22 cellular contexts compared by ENCODE assay signal in genomic region chr3:52857870-52858269, GRCh38. TPM values are rescaled to one million over a fixed set of nuclear protein-coding genes. Genes with fewer than 3 reads are reported as not detected.
DNase-seq lines count a peak whose midpoint lies in the region; FAIRE-seq and TF ChIP-seq lines count a peak whose summit lies in the region.
"Had no signal": no experiment of that assay in that cellular context is flagged by ENCODE, and none has a peak within 500 bp of the region (broad histone marks: within the 10 kb centered on the region; RNA-seq: fewer than 3 reads in every experiment).

No MANE protein-coding gene starts in this region.

- H3K9me1 ChIP-seq in endothelial cell of umbilical vein (replicated peaks; ENCODE audit: control insufficient read depth, extremely low read depth, insufficient read depth, low read length): no peaks in the 10 kb centered on the region

- POLR2A ChIA-PET in HEK293 (lab: Yijun Ruan, JAX): no interaction called here
- POLR2A ChIA-PET in endothelial cell of umbilical vein (lab: Charles Lee): no interaction called here

- no peak overlapping the region for H2AFZ ChIP-seq in endothelial cell of umbilical vein (ENCODE audit: low read depth, low read length)
- H2AFZ ChIP-seq: GM23248 had no signal

- intact Hi-C loops in endothelial cell of umbilical vein (cut with micrococcal nuclease): no loop called here
- intact Hi-C loops in transverse colon (cut with DNase I; ENCODE audit: low total_unique reads): no loop called here

- no peak for TF ChIP-seq POLR2A in endothelial cell of umbilical vein (IDR thresholded peaks at IDR 0.05; ENCODE audit: low read depth, low read length)
- TF ChIP-seq POLR2A in transverse colon (IDR thresholded peaks at IDR 0.05): no peak

- no peak overlapping the region for H3K9ac ChIP-seq in endothelial cell of umbilical vein (replicated peaks; ENCODE audit: extremely low read depth, insufficient read depth, low read length)
- H3K9ac ChIP-seq: BLaER1, GM23248 had no signal

- peak; percentile 8 for FAIRE-seq in endothelial cell of umbilical vein (lab: Jason Lieb, UNC)
- FAIRE-seq: A204.1, G401.6, GM18507 had no signal

- H3K27me3 ChIP-seq in endothelial cell of umbilical vein (ENCODE audit: control insufficient read depth in 2 of 2, insufficient read depth in 2 of 2, low read length in 2 of 2) (no peaks in the 10 kb centered on the region), transverse colon (no peaks in the 10 kb centered on the region)
- H3K27me3 ChIP-seq: BLaER1 had no signal

- no peaks in the 10 kb centered on the region for H3K36me3 ChIP-seq in HEK293 (ENCODE audit: control insufficient read depth in 2 of 2, insufficient read depth in 1 of 2, low read length in 2 of 2)
- H3K36me3 ChIP-seq in endothelial cell of umbilical vein (ENCODE audit: control insufficient read depth in 2 of 2, extremely low read depth in 1 of 2, insufficient read depth in 2 of 2, low read length in 2 of 2): no peaks in the 10 kb centered on the region
- H3K36me3 ChIP-seq in transverse colon: no peaks in the 10 kb centered on the region
- H3K36me3 ChIP-seq: HAP-1 had no signal

- in situ Hi-C loops in GM13976 (cut with MboI; ENCODE audit: low sequenced_read_pairs, unreplicated experiment) (no loop called here), transverse colon (cut with MboI; ENCODE audit: low pct_ligation_motif_present in 1 of 4, low pct_unique_long_range_greater_than_20kb in 1 of 4, low sequenced_read_pairs in 3 of 4) (no loop called here), ACHN (cut with HindIII; ENCODE audit: low pct_ligation_motif_present, low pct_unique_long_range_greater_than_20kb, low sequenced_read_pairs) (no loop called here)

- no peaks in the 10 kb centered on the region for H3K79me2 ChIP-seq in endothelial cell of umbilical vein (ENCODE audit: control insufficient read depth, insufficient read depth, low read length)

- WGBS in transverse colon (ENCODE audit: low coverage in 1 of 2), 2 donors: 90 to 91% methylated on average over 5 of the region's 5 CpGs

- CTCF ChIA-PET in HEK293 (lab: Yijun Ruan, JAX): no interaction called here
- CTCF ChIA-PET in endothelial cell of umbilical vein (lab: Charles Lee): no interaction called here

- H3K9me3 ChIP-seq in HEK293 (ENCODE audit: control insufficient read depth, insufficient read depth, low read depth, low read length) (no peaks in the 10 kb centered on the region), endothelial cell of umbilical vein (replicated peaks; ENCODE audit: control insufficient read depth, insufficient read depth, low read length) (no peaks in the 10 kb centered on the region), transverse colon (no peaks in the 10 kb centered on the region)
- H3K9me3 ChIP-seq: HAP-1 had no signal

- dilution Hi-C loops in endothelial cell of umbilical vein (cut with MboI; ENCODE audit: extremely low pct_ligation_motif_present, low sequenced_read_pairs): no loop called here

- peak; percentile 15 for DNase-seq in NCI-H446 treated with DMSO at 0.1 percent for 48 hours (lab: John Stamatoyannopoulos, UW)
- DNase-seq in NCI-H82 treated with DMSO at 0.1 percent for 48 hours (lab: John Stamatoyannopoulos, UW; ENCODE audit: unreplicated experiment): peak; percentile 93
- DNase-seq in endothelial cell of umbilical vein (ENCODE audit: low read depth, low spot score): no peak
- no peak for DNase-seq in D341Med (ENCODE audit: low spot score)
- DNase-seq in GM13976 (ENCODE audit: low spot score): no peak
- no peak for DNase-seq in transverse colon
- DNase-seq in ACHN: no peak
- DNase-seq: Calu3; CD4-positive, alpha-beta memory T cell; DMS 273 treated with DMSO at 0.1 percent for 48 hours; DMS53; DND-41; EL; GM23248 had no signal

- H3K4me1 ChIP-seq in HEK293 (ENCODE audit: control insufficient read depth, insufficient read depth, low read length) (no peaks in the 10 kb centered on the region), endothelial cell of umbilical vein (ENCODE audit: control insufficient read depth, extremely low read depth, insufficient read depth, low read length) (no peaks in the 10 kb centered on the region), transverse colon (peaks cover 0 to 4% (median 0%) of the 10 kb centered on the region in 4 donors)
- H3K4me1 ChIP-seq: BLaER1 had no signal

- BruUV-seq in endothelial cell of umbilical vein (replicated peaks; lab: Mats Ljungman, UMichigan): no TSS peak

- no peak for TF ChIP-seq EP300 in transverse colon (IDR thresholded peaks at IDR 0.05; ENCODE audit: low read depth)

- no peak overlapping the region for H3K4me2 ChIP-seq in endothelial cell of umbilical vein (ENCODE audit: insufficient read depth, low read length)
- H3K4me2 ChIP-seq: BLaER1 had no signal

- no peak for TF ChIP-seq CTCF in HEK293 (tag by site-specific recombination; IDR thresholded peaks at IDR 0.05)
- no peak for TF ChIP-seq CTCF in endothelial cell of umbilical vein (IDR thresholded peaks at IDR 0.05; ENCODE audit: extremely low read depth in 1 of 2, insufficient read depth in 1 of 2, low read depth in 1 of 2, low read length in 2 of 2)
- no peak for TF ChIP-seq CTCF in GM13976 (IDR thresholded peaks at IDR 0.05; ENCODE audit: borderline replicate concordance, control extremely low read depth, extremely low read depth, insufficient read depth, missing control alignments)
- TF ChIP-seq CTCF in transverse colon (IDR thresholded peaks at IDR 0.05): no peak

- H3K4me3 ChIP-seq in HEK293 (ENCODE audit: low read depth, low read length): no peak overlapping the region
- H3K4me3 ChIP-seq in endothelial cell of umbilical vein (replicated peaks in 1 of 3; ENCODE audit: insufficient read depth in 1 of 3, low read depth in 1 of 3, low read length in 3 of 3): no peak overlapping the region
- no peak overlapping the region for H3K4me3 ChIP-seq in transverse colon
- H3K4me3 ChIP-seq: BLaER1, GM23248, HAP-1 had no signal

- no peaks in the 10 kb centered on the region for H4K20me1 ChIP-seq in endothelial cell of umbilical vein (replicated peaks; ENCODE audit: control insufficient read depth, extremely low read depth, insufficient read depth, low read length)

- H3K27ac ChIP-seq in HEK293 (ENCODE audit: extremely low read depth, low read depth, low read length): no peak overlapping the region
- no peak overlapping the region for H3K27ac ChIP-seq in endothelial cell of umbilical vein (ENCODE audit: insufficient read depth, low read depth, low read length)
- no peak overlapping the region for H3K27ac ChIP-seq in transverse colon
- H3K27ac ChIP-seq: BLaER1, GM23248 had no signal

TF ChIP-seq in HEK293, 187 proteins besides CTCF, POLR2A, EP300 and RAD21:
- TF ChIP-seq ZNF548 (tag by site-specific recombination; IDR thresholded peaks at IDR 0.05): peak; percentile 77
- no peak for TF ChIP-seq ZNF596 (tag by site-specific recombination; IDR thresholded peaks at IDR 0.05)
- no peak for TF ChIP-seq ZNF580 (tag by site-specific recombination; IDR thresholded peaks at IDR 0.05)
- no peak for TF ChIP-seq ZNF624 (tag by site-specific recombination; IDR thresholded peaks at IDR 0.05)

TF ChIP-seq in endothelial cell of umbilical vein, 7 proteins besides CTCF, POLR2A, EP300 and RAD21 (continues in another document):
- TF ChIP-seq, protein P1, sequence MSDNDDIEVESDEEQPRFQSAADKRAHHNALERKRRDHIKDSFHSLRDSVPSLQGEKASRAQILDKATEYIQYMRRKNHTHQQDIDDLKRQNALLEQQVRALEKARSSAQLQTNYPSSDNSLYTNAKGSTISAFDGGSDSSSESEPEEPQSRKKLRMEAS (IDR thresholded peaks at IDR 0.05; ENCODE audit: insufficient read depth, insufficient read length): no peak
- TF ChIP-seq GATA2 (IDR thresholded peaks at IDR 0.05; ENCODE audit: insufficient read depth, insufficient read length, low read depth, low read length) (no peak), EZH2 (IDR thresholded peaks at IDR 0.05; ENCODE audit: borderline replicate concordance, low read depth, low read length, severe bottlenecking) (no peak), MYC (IDR thresholded peaks at IDR 0.05; ENCODE audit: low read depth, low read length) (no peak), FOS (IDR thresholded peaks at IDR 0.05; ENCODE audit: borderline replicate concordance, insufficient read depth, low read length) (no peak), JUN (IDR thresholded peaks at IDR 0.05; ENCODE audit: borderline replicate concordance, insufficient read depth, insufficient read length, low read depth) (no peak)

RNA-seq across cellular contexts. Expression of gene MUSTN1, which starts 23.1 kb away (rescaled TPM):
- 0.62 and 2.2 TPM in 2 replicates for total RNA-seq in endothelial cell of umbilical vein
- 1.1 TPM in 2 replicates for polyA plus RNA-seq in endothelial cell of umbilical vein
- not detected in 2 replicates for polyA plus RNA-seq in endothelial cell of umbilical vein (2011; cell fraction: cytosol; rRNA removed)
- polyA plus RNA-seq in endothelial cell of umbilical vein (2011; cell fraction: nucleus; rRNA removed): 7.3 and 7.7 TPM in 2 replicates
- polyA plus RNA-seq in endothelial cell of umbilical vein (2012): 0.82 and 0.83 TPM in 2 replicates
- not detected in 2 replicates for polyA minus RNA-seq in endothelial cell of umbilical vein
- polyA minus RNA-seq in endothelial cell of umbilical vein (2011; cell fraction: cytosol; rRNA and poly(A)+ RNA removed): not detected
- not detected in 2 replicates for polyA minus RNA-seq in endothelial cell of umbilical vein (2011; cell fraction: nucleus; rRNA and poly(A)+ RNA removed)
- total RNA-seq in transverse colon: 10 to 100 TPM in 2 of 4 donors, 1 to 10 TPM in 2; 3.0 to 26.5 (median 11.8) TPM
- total RNA-seq: GM23248, H4, HT-29 had no signal
- polyA plus RNA-seq: CD4-positive, alpha-beta memory T cell; GM23248 had no signal

RNA-seq across cellular contexts. Expression of gene ITIH4, which starts 27.4 kb away (rescaled TPM):
- 0.60 and 2.4 TPM in 2 replicates for total RNA-seq in endothelial cell of umbilical vein
- polyA plus RNA-seq in endothelial cell of umbilical vein: 0.17 and 0.46 TPM in 2 replicates
- polyA plus RNA-seq in endothelial cell of umbilical vein (2011; cell fraction: cytosol; rRNA removed): 0.18 TPM in 1 of 2 replicates, not detected in the other
- 5.5 and 7.1 TPM in 2 replicates for polyA plus RNA-seq in endothelial cell of umbilical vein (2011; cell fraction: nucleus; rRNA removed)
- not detected in 2 replicates for polyA plus RNA-seq in endothelial cell of umbilical vein (2012)
- 0.76 TPM in 1 of 2 replicates, not detected in the other for polyA minus RNA-seq in endothelial cell of umbilical vein
- 0.41 TPM for polyA minus RNA-seq in endothelial cell of umbilical vein (2011; cell fraction: cytosol; rRNA and poly(A)+ RNA removed)
- 1.9 and 4.4 TPM in 2 replicates for polyA minus RNA-seq in endothelial cell of umbilical vein (2011; cell fraction: nucleus; rRNA and poly(A)+ RNA removed)
- total RNA-seq in transverse colon: 1 to 10 TPM in 3 of 4 donors, under 1 TPM in 1; 0.60 to 9.5 (median 4.9) TPM
- total RNA-seq: HT-29 had no signal
- polyA plus RNA-seq: GM23248 had no signal

RNA-seq across cellular contexts. Expression of gene STIMATE, which starts 39.5 kb away (rescaled TPM):
- total RNA-seq in endothelial cell of umbilical vein (18.2 and 19.6 TPM in 2 replicates), transverse colon (10 to 100 TPM in 3 of 4 donors, 1 to 10 TPM in 1; 8.2 to 33.0 (median 16.4) TPM)
- 24.0 and 25.9 TPM in 2 replicates for polyA plus RNA-seq in endothelial cell of umbilical vein
- polyA plus RNA-seq in endothelial cell of umbilical vein (2011; cell fraction: cytosol; rRNA removed): 16.1 and 18.1 TPM in 2 replicates
- polyA plus RNA-seq in endothelial cell of umbilical vein (2011; cell fraction: nucleus; rRNA removed): 24.3 and 45.2 TPM in 2 replicates
- 11.7 and 12.7 TPM in 2 replicates for polyA plus RNA-seq in endothelial cell of umbilical vein (2012)
- 13.3 and 13.8 TPM in 2 replicates for polyA minus RNA-seq in endothelial cell of umbilical vein
- 6.3 TPM for polyA minus RNA-seq in endothelial cell of umbilical vein (2011; cell fraction: cytosol; rRNA and poly(A)+ RNA removed)
- 13.5 and 15.5 TPM in 2 replicates for polyA minus RNA-seq in endothelial cell of umbilical vein (2011; cell fraction: nucleus; rRNA and poly(A)+ RNA removed)

Comparison
In these comparisons a context has a peak if more than half of its experiments do, and no peak if none do; other contexts are left out.
1. DNase-seq: peak in NCI-H446 treated with DMSO at 0.1 percent for 48 hours (single experiment) and NCI-H82 treated with DMSO at 0.1 percent for 48 hours (single experiment); none in endothelial cell of umbilical vein (single experiment), D341Med (single experiment), GM13976 (single experiment), transverse colon (single experiment) and ACHN (single experiment).